In genomic region chr10:130809181-130809580, GRCh38 we compare ENCODE assay signal across 34 cellular contexts.
"Had no signal": no experiment of that assay in that cellular context is flagged by ENCODE, and none has a peak within 500 bp of the region (broad histone marks: within the 10 kb centered on the region; RNA-seq: fewer than 3 reads in every experiment).

No MANE protein-coding gene starts in this region.

- H3K4me1 Mint-ChIP-seq: activated CD4-positive, alpha-beta T cell treated with anti-CD3 and anti-CD28 coated beads, Interleukin-2, amount 10 ng/mL, durations not matched to agents 24 days and 14 days; activated naive CD8-positive, alpha-beta T cell treated with anti-CD3 and anti-CD28 coated beads for 36 hours had no signal

- H3K27ac Mint-ChIP-seq: activated CD4-positive, alpha-beta T cell treated with anti-CD3 and anti-CD28 coated beads, Interleukin-2, amount 10 ng/mL, durations not matched to agents 24 days and 14 days; activated CD8-positive, alpha-beta T cell treated with anti-CD3 and anti-CD28 coated beads, Interleukin-2, amount 10 ng/mL, durations not matched to agents 7 days and 5 days; activated naive CD8-positive, alpha-beta T cell treated with anti-CD3 and anti-CD28 coated beads for 36 hours; T-helper 1 cell treated with Interleukin-12 subunit alpha and Interleukin-12 subunit beta and Interleukin-4 antibody, amounts not matched to agents 30 μg/mL and 1 μg/mL, for 36 hours; T-helper 2 cell treated with Interferon-gamma antibody and Interleukin-4, amounts not matched to agents 5 μg/mL and 100 μg/mL, for 36 hours had no signal

- H3K36me3 Mint-ChIP-seq: activated naive CD8-positive, alpha-beta T cell treated with anti-CD3 and anti-CD28 coated beads for 36 hours had no signal

- H3K9me3 ChIP-seq: ascending aorta, SK-N-SH had no signal

- H3K27me3 Mint-ChIP-seq: activated CD4-positive, alpha-beta T cell treated with anti-CD3 and anti-CD28 coated beads, Interleukin-2, amount 10 ng/mL, durations not matched to agents 24 days and 14 days; activated naive CD8-positive, alpha-beta T cell treated with anti-CD3 and anti-CD28 coated beads for 36 hours had no signal

- H3K36me3 ChIP-seq: ascending aorta, cardiac muscle cell, Peyer's patch, SJSA1 had no signal

- H3K4me3 ChIP-seq: ascending aorta, cardiac muscle cell, Peyer's patch, SJSA1 had no signal

- H3K4me1 ChIP-seq: ascending aorta, Peyer's patch, SJSA1 had no signal

- H3K4me3 Mint-ChIP-seq: activated CD4-positive, alpha-beta T cell treated with anti-CD3 and anti-CD28 coated beads, Interleukin-2, amount 10 ng/mL, durations not matched to agents 24 days and 14 days; activated CD8-positive, alpha-beta T cell treated with anti-CD3 and anti-CD28 coated beads, Interleukin-2, amount 10 ng/mL, durations not matched to agents 7 days and 5 days; activated naive CD8-positive, alpha-beta T cell treated with anti-CD3 and anti-CD28 coated beads for 36 hours; T-helper 1 cell treated with Interleukin-12 subunit alpha and Interleukin-12 subunit beta and Interleukin-4 antibody, amounts not matched to agents 30 μg/mL and 1 μg/mL, for 36 hours; T-helper 2 cell treated with Interferon-gamma antibody and Interleukin-4, amounts not matched to agents 5 μg/mL and 100 μg/mL, for 36 hours had no signal

- H3K27me3 ChIP-seq: ascending aorta, cardiac muscle cell, Peyer's patch, SJSA1 had no signal

- H3K27ac ChIP-seq: ascending aorta, cardiac muscle cell, KMS-11, Peyer's patch, SJSA1 had no signal

- DNase-seq: activated CD4-positive, alpha-beta T cell treated with anti-CD3 and anti-CD28 coated beads, Interleukin-2, amount 10 ng/mL, durations not matched to agents 24 days and 14 days; activated CD4-positive, alpha-beta T cell treated with anti-CD3 and anti-CD28 coated beads, Interleukin-2, amount 50 U/mL, for 48 hours; activated CD8-positive, alpha-beta memory T cell treated with anti-CD3 and anti-CD28 coated beads, Interleukin-2, amount 50 U/mL, for 4 hours; activated CD8-positive, alpha-beta T cell treated with anti-CD3 and anti-CD28 coated beads, Interleukin-2, amount 10 ng/mL, durations not matched to agents 7 days and 5 days; activated effector memory CD4-positive, alpha-beta T cell treated with Interleukin-2 at 50 U/mL for 16 hours; activated naive CD4-positive, alpha-beta T cell; activated naive CD4-positive, alpha-beta T cell treated with anti-CD3 and anti-CD28 coated beads, Interleukin-2, amount 50 U/mL, for 16 hours; activated naive CD8-positive, alpha-beta T cell treated with anti-CD3 and anti-CD28 coated beads for 36 hours; activated T-cell treated with anti-CD3 and anti-CD28 coated beads, Interleukin-2, amount 50 U/mL, for 48 hours; amniotic stem cell; MM.1S; MV-4-11; NCI-H1092; NCI-H1417; NCI-H146; NCI-H187; NCI-H2029 treated with DMSO at 0.1 percent for 48 hours; NCI-H2107; NCI-H2171; NCI-H510A; NCI-H526; NCI-H748 treated with DMSO at 0.1 percent for 48 hours; NK-92 treated with Interleukin-12 subunit alpha and Interleukin-12 subunit beta, amount 100 ng/mL, for 24 hours; PC-3; Peyer's patch; RPMI8226; SHP77 treated with DMSO at 0.1 percent for 48 hours; SK-N-SH had no signal

- H3K9me3 Mint-ChIP-seq: activated CD4-positive, alpha-beta T cell treated with anti-CD3 and anti-CD28 coated beads, Interleukin-2, amount 10 ng/mL, durations not matched to agents 24 days and 14 days; activated naive CD8-positive, alpha-beta T cell treated with anti-CD3 and anti-CD28 coated beads for 36 hours; T-helper 1 cell treated with Interleukin-12 subunit alpha and Interleukin-12 subunit beta and Interleukin-4 antibody, amounts not matched to agents 30 μg/mL and 1 μg/mL, for 36 hours; T-helper 2 cell treated with Interferon-gamma antibody and Interleukin-4, amounts not matched to agents 5 μg/mL and 100 μg/mL, for 36 hours had no signal
